6 cellular contexts compared by ENCODE assay signal in genomic region chr19:48896191-48896720, GRCh38. TPM values are rescaled to one million over a fixed set of nuclear protein-coding genes. Genes with fewer than 3 reads are reported as not detected.
DNase-seq lines count a peak whose midpoint lies in the region; ATAC-seq and TF ChIP-seq lines count a peak whose summit lies in the region.

No MANE protein-coding gene starts in this region.

- DNase-seq in BJ (ENCODE audit: low read depth) (no peak), left lung (peak; percentile 71 to 82), SHP77 (lab: John Stamatoyannopoulos, UW) (no peak)
- peak; percentile 69 to 71 for DNase-seq in activated T-cell treated with anti-CD3 and anti-CD28 coated beads, Interleukin-2, amount 50 U/mL, for 48 hours

- peaks cover 4% of the 10 kb centered on the region; the same call in 1 of the 2 replicates for H3K27me3 ChIP-seq in BJ (ENCODE audit: control insufficient read depth, insufficient read depth, low read length)
- H3K27me3 ChIP-seq in left lung: peaks cover 0 to 21% of the 10 kb centered on the region in 2 donors

- TF ChIP-seq CTCF in BJ (IDR thresholded peaks at IDR 0.05; ENCODE audit: insufficient read depth, low read depth, low read length): no peak
- TF ChIP-seq CTCF in left lung (IDR thresholded peaks at IDR 0.05): no peak

- H3K4me3 ChIP-seq in BJ (ENCODE audit: low read depth, low read length) (peak overlapping the region; percentile 33), left lung (peak overlapping the region; percentile 22 to 24)

- ATAC-seq in left lung: peak; percentile 18
- no peak for ATAC-seq in HG03175 (IDR thresholded peaks at IDR 0.05; ENCODE audit: unreplicated experiment)
- no peak for ATAC-seq in GM18498 (IDR thresholded peaks at IDR 0.05; ENCODE audit: unreplicated experiment)

- peaks cover 3 to 19% of the 10 kb centered on the region in 2 donors for H3K4me1 ChIP-seq in left lung

- H3K9me3 ChIP-seq in left lung: no peaks in the 10 kb centered on the region

- no peaks in the 10 kb centered on the region for H3K36me3 ChIP-seq in BJ (ENCODE audit: control insufficient read depth, insufficient read depth, low read length)
- no peaks in the 10 kb centered on the region for H3K36me3 ChIP-seq in left lung

- POLR2A ChIA-PET in BJ (lab: Charles Lee): interaction anchor here (0.5 kb wide), 1 partner anchor 44 kb away, joined by 3 read pairs; no protein-coding TSS in a partner anchor

- intact Hi-C loops in left lung (cut with DNase I): no loop called here

- peak overlapping the region; percentile 19 to 33 for H3K27ac ChIP-seq in left lung

- CTCF ChIA-PET in BJ (lab: Yijun Ruan, JAX): interaction anchor here (0.7 to 1.2 kb wide), 2 partner anchors 16 to 29 kb away, joined by 3 to 4 read pairs; no protein-coding TSS in a partner anchor

RNA-seq across cellular contexts. Expression of gene TULP2, which starts 2.3 kb away (rescaled TPM):
- 0.07 and 0.10 TPM in 2 replicates for polyA plus RNA-seq in BJ (2011; rRNA removed)
- polyA minus RNA-seq in BJ (2011; rRNA and poly(A)+ RNA removed): not detected in 2 replicates
- total RNA-seq in left lung: 1 to 10 TPM in 1 of 2 donors, under 1 TPM in 1; 0.89 to 1.2 TPM

RNA-seq across cellular contexts. Expression of gene NUCB1, which starts 3.9 kb away (rescaled TPM):
- 145 and 305 TPM in 2 replicates for polyA plus RNA-seq in BJ (2011; rRNA removed)
- polyA minus RNA-seq in BJ (2011; rRNA and poly(A)+ RNA removed): 46.8 and 47.6 TPM in 2 replicates
- total RNA-seq in left lung: 100 to 1,000 TPM; 286 to 331 TPM

RNA-seq across cellular contexts. Expression of gene PPP1R15A, which starts 24.0 kb away (rescaled TPM):
- polyA plus RNA-seq in BJ (2011; rRNA removed): 24.7 and 43.0 TPM in 2 replicates
- polyA minus RNA-seq in BJ (2011; rRNA and poly(A)+ RNA removed): 12.4 and 13.8 TPM in 2 replicates
- total RNA-seq in left lung: 10 to 100 TPM; 68.4 to 74.8 TPM

RNA-seq across cellular contexts. Expression of gene PLEKHA4, which starts 27.8 kb away (rescaled TPM):
- 3.3 and 5.4 TPM in 2 replicates for polyA plus RNA-seq in BJ (2011; rRNA removed)
- polyA minus RNA-seq in BJ (2011; rRNA and poly(A)+ RNA removed): 4.7 and 5.2 TPM in 2 replicates
- 10 to 100 TPM; 21.0 to 37.3 TPM for total RNA-seq in left lung

RNA-seq across cellular contexts. Expression of gene DHDH, which starts 37.2 kb away (rescaled TPM):
- polyA plus RNA-seq in BJ (2011; rRNA removed): not detected in 2 replicates
- not detected in 2 replicates for polyA minus RNA-seq in BJ (2011; rRNA and poly(A)+ RNA removed)
- total RNA-seq in left lung: 1 to 10 TPM; 3.3 to 4.1 TPM

Comparison
In these comparisons a context has a peak if more than half of its experiments do, and no peak if none do; other contexts are left out.
1. DNase-seq: peak in activated T-cell treated with anti-CD3 and anti-CD28 coated beads, Interleukin-2, amount 50 U/mL, for 48 hours (2 of 2) and left lung (2 of 2); none in BJ (single experiment) and SHP77 (0 of 2).